ENCODE assay signal across 19 cellular contexts in the genomic region with DNA sequence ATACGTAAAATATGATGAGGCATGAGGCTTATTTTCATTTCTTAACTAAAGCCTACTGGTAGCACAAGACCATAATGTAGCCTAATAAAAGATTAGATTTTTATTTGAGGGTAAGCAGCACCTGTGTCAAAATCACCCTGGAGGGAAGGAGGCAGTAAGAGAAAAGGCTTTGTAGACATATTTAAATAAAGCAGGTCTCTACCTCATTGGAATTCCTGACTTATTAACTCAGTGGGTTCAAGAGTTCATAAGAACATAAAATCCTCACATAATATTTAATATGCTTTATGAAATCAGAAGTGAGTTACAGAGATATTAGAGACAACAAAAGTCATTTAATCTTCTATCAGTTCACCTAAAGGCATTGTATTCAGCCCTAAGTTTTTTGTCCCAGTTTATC.
"Had no signal": no experiment of that assay in that cellular context is flagged by ENCODE, and none has a peak within 500 bp of the region (broad histone marks: within the 10 kb centered on the region; RNA-seq: fewer than 3 reads in every experiment).

No MANE protein-coding gene starts in this region.

- H3K36me3 ChIP-seq: gastrocnemius medialis, heart left ventricle, neutrophil, stomach, upper lobe of left lung had no signal

- H3K4me3 ChIP-seq: gastrocnemius medialis, heart left ventricle, stomach, testis, upper lobe of left lung had no signal

- H3K27ac Mint-ChIP-seq: activated naive CD4-positive, alpha-beta T cell treated with anti-CD3 and anti-CD28 coated beads, Interleukin-2, amount 50 U/mL, for 24 hours; endodermal cell; naive thymus-derived CD8-positive, alpha-beta T cell; stimulated activated effector memory CD8-positive, alpha-beta T cell treated with anti-CD3 and anti-CD28 coated beads, Interleukin-12 subunit alpha, Interleukin-12 subunit beta, amount 100 ng/mL, for 72 hours had no signal

- H3K4me3 Mint-ChIP-seq: activated naive CD4-positive, alpha-beta T cell treated with anti-CD3 and anti-CD28 coated beads, Interleukin-2, amount 50 U/mL, for 24 hours; endodermal cell; naive thymus-derived CD8-positive, alpha-beta T cell; stimulated activated effector memory CD8-positive, alpha-beta T cell treated with anti-CD3 and anti-CD28 coated beads, Interleukin-12 subunit alpha, Interleukin-12 subunit beta, amount 100 ng/mL, for 72 hours had no signal

- H3K9me3 ChIP-seq: gastrocnemius medialis, neutrophil, stomach, testis, upper lobe of left lung had no signal

- H3K4me1 ChIP-seq: gastrocnemius medialis, heart left ventricle, parathyroid adenoma, testis, upper lobe of left lung had no signal

- H3K27me3 ChIP-seq: gastrocnemius medialis, heart left ventricle, neutrophil, stomach, testis, upper lobe of left lung had no signal

- H3K36me3 Mint-ChIP-seq: activated naive CD4-positive, alpha-beta T cell treated with anti-CD3 and anti-CD28 coated beads, Interleukin-2, amount 50 U/mL, for 24 hours; naive thymus-derived CD8-positive, alpha-beta T cell; stimulated activated effector memory CD8-positive, alpha-beta T cell treated with anti-CD3 and anti-CD28 coated beads, Interleukin-12 subunit alpha, Interleukin-12 subunit beta, amount 100 ng/mL, for 72 hours had no signal

- H3K4me1 Mint-ChIP-seq: activated naive CD4-positive, alpha-beta T cell treated with anti-CD3 and anti-CD28 coated beads, Interleukin-2, amount 50 U/mL, for 24 hours; naive thymus-derived CD8-positive, alpha-beta T cell; stimulated activated effector memory CD8-positive, alpha-beta T cell treated with anti-CD3 and anti-CD28 coated beads, Interleukin-12 subunit alpha, Interleukin-12 subunit beta, amount 100 ng/mL, for 72 hours had no signal

- H2AFZ ChIP-seq: parathyroid adenoma had no signal

- H3K9me3 Mint-ChIP-seq: endodermal cell had no signal

- H3K79me2 ChIP-seq: parathyroid adenoma had no signal

- DNase-seq: activated CD4-positive, alpha-beta T cell treated with anti-CD3 and anti-CD28 coated beads, Interleukin-2, amount 50 U/mL, for 4 hours; activated gamma-delta T cell; amniotic stem cell; endodermal cell; gastrocnemius medialis; heart left ventricle; kidney glomerular epithelial cell; mesendoderm; naive thymus-derived CD8-positive, alpha-beta T cell; stimulated activated CD4-positive, alpha-beta T cell treated with anti-CD3 and anti-CD28 coated beads, Interleukin-4, amount 100 ng/mL, for 24 hours; stomach; T1000; testis; upper lobe of left lung had no signal

- H3K27ac ChIP-seq: gastrocnemius medialis, heart left ventricle, neutrophil, parathyroid adenoma, stomach, testis, upper lobe of left lung had no signal

- H3K9ac ChIP-seq: parathyroid adenoma had no signal

- H3K27me3 Mint-ChIP-seq: activated naive CD4-positive, alpha-beta T cell treated with anti-CD3 and anti-CD28 coated beads, Interleukin-2, amount 50 U/mL, for 24 hours; naive thymus-derived CD8-positive, alpha-beta T cell had no signal

- ATAC-seq: gastrocnemius medialis; heart left ventricle; naive thymus-derived CD8-positive, alpha-beta T cell; sciatic nerve; stimulated activated effector memory CD8-positive, alpha-beta T cell treated with anti-CD3 and anti-CD28 coated beads, Interleukin-12 subunit alpha, Interleukin-12 subunit beta, amount 100 ng/mL, for 72 hours had no signal
